In genomic region chr6:44415424-44415823, GRCh38 we compare ENCODE assay signal across 18 cellular contexts. TPM values are rescaled to one million over a fixed set of nuclear protein-coding genes. Genes with fewer than 3 reads are reported as not detected.
DNase-seq lines count a peak whose midpoint lies in the region; ATAC-seq and TF ChIP-seq lines count a peak whose summit lies in the region.
"Had no signal": no experiment of that assay in that cellular context is flagged by ENCODE, and none has a peak within 500 bp of the region (broad histone marks: within the 10 kb centered on the region; RNA-seq: fewer than 3 reads in every experiment).

No MANE protein-coding gene starts in this region.

- no peaks in the 10 kb centered on the region for H3K9me3 ChIP-seq in MM.1S (replicated peaks; ENCODE audit: insufficient read depth, low read length)
- H3K9me3 ChIP-seq in psoas muscle: no peaks in the 10 kb centered on the region
- H3K9me3 ChIP-seq: thoracic aorta had no signal

- H3K9me3 Mint-ChIP-seq in activated T-cell treated with anti-CD3 and anti-CD28 coated beads, Interleukin-2, amount 50 U/mL, for 24 hours: peaks cover under 1% of the 10 kb centered on the region

- H3K4me1 ChIP-seq in MM.1S (ENCODE audit: low read length): no peaks in the 10 kb centered on the region
- H3K4me1 ChIP-seq in psoas muscle: peaks cover 22% of the 10 kb centered on the region

- ATAC-seq in esophagus mucosa (peak; percentile 45), psoas muscle (peak; percentile 54 to 76 (median 75)), GM18519 (IDR thresholded peaks at IDR 0.05; ENCODE audit: low FRiP score, unreplicated experiment) (no peak)
- ATAC-seq: sciatic nerve had no signal

- H3K4me2 ChIP-seq in MM.1S (ENCODE audit: low read depth, low read length): no peak overlapping the region

- no peaks in the 10 kb centered on the region for H3K27me3 Mint-ChIP-seq in activated T-cell treated with anti-CD3 and anti-CD28 coated beads, Interleukin-2, amount 50 U/mL, for 24 hours

- no peak overlapping the region for H2AFZ ChIP-seq in MM.1S (ENCODE audit: low read length)

- no peak overlapping the region for H3K27ac Mint-ChIP-seq in activated T-cell treated with anti-CD3 and anti-CD28 coated beads, Interleukin-2, amount 50 U/mL, for 24 hours

- in situ Hi-C loops in ACHN (cut with HindIII; ENCODE audit: low pct_ligation_motif_present, low pct_unique_long_range_greater_than_20kb, low sequenced_read_pairs): no loop called here

- peaks cover 4% of the 10 kb centered on the region; the same call in 1 of the 2 replicates for H3K36me3 ChIP-seq in MM.1S (replicated peaks; ENCODE audit: insufficient read depth, low read length)
- H3K36me3 ChIP-seq in psoas muscle (ENCODE audit: insufficient read depth in 1 of 2, low read depth in 1 of 2): peaks cover 0 to 44% of the 10 kb centered on the region in 2 donors

- peaks cover 35% of the 10 kb centered on the region for H3K4me1 Mint-ChIP-seq in activated T-cell treated with anti-CD3 and anti-CD28 coated beads, Interleukin-2, amount 50 U/mL, for 24 hours (ENCODE audit: low read depth)

- H3K4me3 ChIP-seq in GM12864 (ENCODE audit: low read depth, low read length) (no peak overlapping the region), MM.1S (ENCODE audit: low read length) (no peak overlapping the region), psoas muscle (no peak overlapping the region)
- H3K4me3 ChIP-seq: thoracic aorta had no signal

- H3K27me3 ChIP-seq in MM.1S (replicated peaks; ENCODE audit: insufficient read depth, low read length): no peaks in the 10 kb centered on the region
- H3K27me3 ChIP-seq in psoas muscle (ENCODE audit: insufficient read depth in 3 of 3, low read length in 2 of 3): no peaks in the 10 kb centered on the region

- peak; percentile 4 for DNase-seq in GM12864 (ENCODE audit: low read depth)
- DNase-seq in MM.1S: peak; percentile 28
- no peak for DNase-seq in psoas muscle
- no peak for DNase-seq in activated T-cell treated with anti-CD3 and anti-CD28 coated beads, Interleukin-2, amount 50 U/mL, for 24 hours
- DNase-seq in NCI-H2081 treated with DMSO at 0.1 percent for 48 hours (lab: John Stamatoyannopoulos, UW): no peak
- DNase-seq in ACHN: no peak
- DNase-seq: activated gamma-delta T cell; anterior cingulate cortex; KG1; mesendoderm; NCI-H1092 treated with DMSO at 0.1 percent for 48 hours; NCI-H748 treated with DMSO at 0.1 percent for 48 hours; nucleus accumbens; stimulated activated CD4-positive, alpha-beta T cell treated with anti-CD3 and anti-CD28 coated beads, Interleukin-2, amount 100 ng/mL, for 24 hours had no signal

- H3F3A ChIP-seq in MM.1S (ENCODE audit: insufficient read depth, low read length): no peaks in the 10 kb centered on the region

- no peak overlapping the region for H3K27ac ChIP-seq in MM.1S (ENCODE audit: low read length)
- H3K27ac ChIP-seq in psoas muscle: peak overlapping the region; percentile 58
- H3K27ac ChIP-seq: thoracic aorta had no signal

- H3K36me3 Mint-ChIP-seq in activated T-cell treated with anti-CD3 and anti-CD28 coated beads, Interleukin-2, amount 50 U/mL, for 24 hours (ENCODE audit: low read depth): peaks cover 85% of the 10 kb centered on the region

- no peak for TF ChIP-seq CTCF in GM12864 (IDR thresholded peaks at IDR 0.05; ENCODE audit: low read depth, low read length, missing control alignments)
- no peak for TF ChIP-seq CTCF in MM.1S (IDR thresholded peaks at IDR 0.05; ENCODE audit: low read length)
- no peak for TF ChIP-seq CTCF in psoas muscle (IDR thresholded peaks at IDR 0.05)

- no peak overlapping the region for H3K9ac ChIP-seq in MM.1S (ENCODE audit: low read length)

- H3K79me2 ChIP-seq in MM.1S (ENCODE audit: low read length): peaks cover 66% of the 10 kb centered on the region

- H4K20me1 ChIP-seq in MM.1S (ENCODE audit: insufficient read depth, low read length): no peaks in the 10 kb centered on the region

- H3K4me3 Mint-ChIP-seq in activated T-cell treated with anti-CD3 and anti-CD28 coated beads, Interleukin-2, amount 50 U/mL, for 24 hours: no peak overlapping the region

- intact Hi-C loops in psoas muscle (cut with DNase I): loop anchor here in 1 of 2 donors (5.0 kb wide), 1 partner anchor 42 kb away; no protein-coding TSS in a partner anchor

- no peaks in the 10 kb centered on the region for H3K9me2 ChIP-seq in MM.1S (replicated peaks; ENCODE audit: insufficient read depth, low read length)

- 30 to 88% (median 50%) methylated on average over 2 of the region's 2 CpGs for WGBS in psoas muscle, 3 donors

RNA-seq across cellular contexts. Expression of gene CDC5L, which starts 27.9 kb away (rescaled TPM):
- total RNA-seq in esophagus mucosa (9.9 TPM), psoas muscle (10 to 100 TPM; 27.4 to 33.3 (median 30.2) TPM)
- 10 to 100 TPM; 10.9 to 21.0 (median 11.6) TPM for polyA plus RNA-seq in psoas muscle

Comparison
In these comparisons a context has a peak if more than half of its experiments do, and no peak if none do; other contexts are left out.
1. DNase-seq: peak in GM12864 (single experiment) and MM.1S (single experiment); none in psoas muscle (0 of 2), activated T-cell treated with anti-CD3 and anti-CD28 coated beads, Interleukin-2, amount 50 U/mL, for 24 hours (single experiment), NCI-H2081 treated with DMSO at 0.1 percent for 48 hours (single experiment) and ACHN (single experiment).